Comparison of ENCODE assay signal across 10 cellular contexts in the genomic region with DNA sequence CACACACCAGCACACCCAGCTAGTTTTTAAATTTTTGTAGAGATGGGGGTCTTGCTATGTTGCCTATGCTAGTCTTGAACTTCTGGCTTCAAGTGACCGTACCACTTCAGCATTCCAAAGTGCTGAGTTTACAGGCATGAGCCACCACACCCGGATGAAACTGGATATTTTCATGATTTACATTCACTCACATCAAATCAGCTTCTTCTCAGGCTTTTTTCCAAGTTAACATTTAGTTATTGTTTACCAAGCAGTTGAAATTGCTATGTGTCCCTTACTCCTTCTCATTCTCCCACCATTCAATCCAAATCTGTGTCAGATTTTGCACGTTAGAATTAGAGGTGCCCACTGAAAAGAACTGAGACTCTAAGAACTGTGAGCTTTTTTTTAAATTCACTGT. TPM values are rescaled to one million over a fixed set of nuclear protein-coding genes. Genes with fewer than 3 reads are reported as not detected.
DNase-seq lines count a peak whose midpoint lies in the region; ATAC-seq lines count a peak whose summit lies in the region.
"Had no signal": no experiment of that assay in that cellular context is flagged by ENCODE, and none has a peak within 500 bp of the region (broad histone marks: within the 10 kb centered on the region; RNA-seq: fewer than 3 reads in every experiment).

No MANE protein-coding gene starts in this region.

- H3K4me3 Mint-ChIP-seq in activated CD4-positive, alpha-beta T cell treated with anti-CD3 and anti-CD28 coated beads, Interleukin-2, amount 10 ng/mL, durations not matched to agents 24 days and 14 days, result peak overlapping the region; percentile 42
- H3K4me3 Mint-ChIP-seq: activated B cell treated with CpG ODN at 0.5 μM for 24 hours had no signal

- H3K27me3 Mint-ChIP-seq in activated CD4-positive, alpha-beta T cell treated with anti-CD3 and anti-CD28 coated beads, Interleukin-2, amount 10 ng/mL, durations not matched to agents 24 days and 14 days, result no peaks in the 10 kb centered on the region
- H3K27me3 Mint-ChIP-seq: activated B cell treated with CpG ODN at 0.5 μM for 24 hours had no signal

- peaks cover 12% of the 10 kb centered on the region for H3K4me1 Mint-ChIP-seq in activated CD4-positive, alpha-beta T cell treated with anti-CD3 and anti-CD28 coated beads, Interleukin-2, amount 10 ng/mL, durations not matched to agents 24 days and 14 days
- H3K4me1 Mint-ChIP-seq: activated B cell treated with CpG ODN at 0.5 μM for 24 hours had no signal

- H3K36me3 Mint-ChIP-seq in activated CD4-positive, alpha-beta T cell treated with anti-CD3 and anti-CD28 coated beads, Interleukin-2, amount 10 ng/mL, durations not matched to agents 24 days and 14 days (ENCODE audit: low read depth), result peaks cover 10% of the 10 kb centered on the region

- intact Hi-C loops in activated CD4-positive, alpha-beta T cell treated with anti-CD3 and anti-CD28 coated beads, Interleukin-2, amount 10 ng/mL, durations not matched to agents 24 days and 14 days (cut with micrococcal nuclease), result no loop called here

- peak overlapping the region; percentile 36 for H3K27ac ChIP-seq in temporal lobe (ENCODE audit: low read depth, low read length)
- H3K27ac ChIP-seq: KMS-11 had no signal

- H3K4me1 ChIP-seq in adipocyte (ENCODE audit: control insufficient read depth, insufficient read depth, low read length), result peaks cover 25% of the 10 kb centered on the region

- peaks cover 11% of the 10 kb centered on the region for H3K36me3 ChIP-seq in adipocyte (ENCODE audit: control insufficient read depth, insufficient read depth, low read length, severe bottlenecking)

- no peaks in the 10 kb centered on the region for H3K27me3 ChIP-seq in adipocyte (replicated peaks; ENCODE audit: control insufficient read depth, insufficient read depth, low read length)

- ATAC-seq in HG03175 (IDR thresholded peaks at IDR 0.05; ENCODE audit: unreplicated experiment) (no peak), GM19467 (IDR thresholded peaks at IDR 0.05; ENCODE audit: unreplicated experiment) (no peak)

- peak overlapping the region; percentile 51 for H3K27ac Mint-ChIP-seq in activated CD4-positive, alpha-beta T cell treated with anti-CD3 and anti-CD28 coated beads, Interleukin-2, amount 10 ng/mL, durations not matched to agents 24 days and 14 days
- H3K27ac Mint-ChIP-seq: activated B cell treated with CpG ODN at 0.5 μM for 24 hours had no signal

- H3K4me3 ChIP-seq in adipocyte (ENCODE audit: low read length), result peak overlapping the region; percentile 61

- H3K9me3 Mint-ChIP-seq in activated CD4-positive, alpha-beta T cell treated with anti-CD3 and anti-CD28 coated beads, Interleukin-2, amount 10 ng/mL, durations not matched to agents 24 days and 14 days, result no peaks in the 10 kb centered on the region
- H3K9me3 Mint-ChIP-seq: activated B cell treated with CpG ODN at 0.5 μM for 24 hours had no signal

- no peak for DNase-seq in activated CD4-positive, alpha-beta T cell treated with anti-CD3 and anti-CD28 coated beads, Interleukin-2, amount 10 ng/mL, durations not matched to agents 24 days and 14 days
- no peak for DNase-seq in activated CD4-positive, alpha-beta T cell treated with anti-CD3 and anti-CD28 coated beads, Interleukin-2, amount 50 U/mL, for 48 hours
- DNase-seq in adipocyte (ENCODE audit: low read depth), result peak; percentile 82
- peak; percentile 45 for DNase-seq in hepatic stellate cell (ENCODE audit: low spot score)
- DNase-seq in HPDE6-E6E7 (ENCODE audit: extremely low spot score), result no peak
- DNase-seq: activated B cell treated with CpG ODN at 0.5 μM for 24 hours had no signal

- H3K9ac ChIP-seq in adipocyte (ENCODE audit: low read length), result peak overlapping the region; percentile 71
- H3K9ac ChIP-seq: KMS-11 had no signal

- no peaks in the 10 kb centered on the region for H3K9me3 ChIP-seq in adipocyte (ENCODE audit: control insufficient read depth, low read length)

RNA-seq across cellular contexts. Expression of a gene that starts 18.3 kb away (rescaled TPM):
- 17.9 and 21.7 TPM in 2 replicates for total RNA-seq in activated CD4-positive, alpha-beta T cell treated with anti-CD3 and anti-CD28 coated beads, Interleukin-2, amount 10 ng/mL, durations not matched to agents 24 days and 14 days
- 22.6 TPM for total RNA-seq in temporal lobe

RNA-seq across cellular contexts. Expression of a gene that starts 33.4 kb away (rescaled TPM):
- 17.8 and 18.5 TPM in 2 replicates for total RNA-seq in activated CD4-positive, alpha-beta T cell treated with anti-CD3 and anti-CD28 coated beads, Interleukin-2, amount 10 ng/mL, durations not matched to agents 24 days and 14 days
- 199 TPM for total RNA-seq in temporal lobe

RNA-seq across cellular contexts. Expression of a gene that starts 35.8 kb away (rescaled TPM):
- 63.2 and 64.0 TPM in 2 replicates for total RNA-seq in activated CD4-positive, alpha-beta T cell treated with anti-CD3 and anti-CD28 coated beads, Interleukin-2, amount 10 ng/mL, durations not matched to agents 24 days and 14 days
- 35.7 TPM for total RNA-seq in temporal lobe

RNA-seq across cellular contexts. Expression of a gene that starts 41.4 kb away (rescaled TPM):
- total RNA-seq in activated CD4-positive, alpha-beta T cell treated with anti-CD3 and anti-CD28 coated beads, Interleukin-2, amount 10 ng/mL, durations not matched to agents 24 days and 14 days, result 82.9 and 92.2 TPM in 2 replicates
- 24.8 TPM for total RNA-seq in temporal lobe

RNA-seq across cellular contexts. Expression of a gene that starts 48.6 kb away (rescaled TPM):
- not detected in 2 replicates for total RNA-seq in activated CD4-positive, alpha-beta T cell treated with anti-CD3 and anti-CD28 coated beads, Interleukin-2, amount 10 ng/mL, durations not matched to agents 24 days and 14 days
- total RNA-seq in temporal lobe, result not detected
- total RNA-seq: activated B cell treated with CpG ODN at 0.5 μM for 24 hours had no signal

Comparison
In these comparisons a context has a peak if more than half of its experiments do, and no peak if none do; other contexts are left out.
1. DNase-seq: peak in adipocyte (single experiment) and hepatic stellate cell (single experiment); none in activated CD4-positive, alpha-beta T cell treated with anti-CD3 and anti-CD28 coated beads, Interleukin-2, amount 10 ng/mL, durations not matched to agents 24 days and 14 days (single experiment), activated CD4-positive, alpha-beta T cell treated with anti-CD3 and anti-CD28 coated beads, Interleukin-2, amount 50 U/mL, for 48 hours (0 of 2) and HPDE6-E6E7 (single experiment).
2. RNA of a gene that starts 33.4 kb away (total RNA-seq): 199 TPM in temporal lobe (single experiment); 17.8 to 18.5 TPM in activated CD4-positive, alpha-beta T cell treated with anti-CD3 and anti-CD28 coated beads, Interleukin-2, amount 10 ng/mL, durations not matched to agents 24 days and 14 days; every median in the first group is over 10 times any median in the second.